1 cellular context compared by ENCODE assay signal in genomic region chr10:97869091-97870042, GRCh38.
A peak's percentile ranks its signal among the peaks of the same experiment; 100 is the strongest.
TF ChIP-seq lines count a peak whose summit lies in the region.

No MANE protein-coding gene starts in this region.

TF ChIP-seq in HepG2, 621 proteins besides CTCF, POLR2A, EP300 and RAD21 (continued from another document and continues in another):
- no peak for TF ChIP-seq RERE (CRISPR knock-in tag; IDR thresholded peaks at IDR 0.05; ENCODE audit: low read depth)
- no peak for TF ChIP-seq RAD51 (IDR thresholded peaks at IDR 0.05; ENCODE audit: borderline replicate concordance)
- no peak for TF ChIP-seq ZMYM4 (CRISPR knock-in tag; IDR thresholded peaks at IDR 0.05)
- peak; percentile 85 for TF ChIP-seq ZNF687 (CRISPR knock-in tag; IDR thresholded peaks at IDR 0.05)
- TF ChIP-seq GZF1 (CRISPR knock-in tag; IDR thresholded peaks at IDR 0.05): no peak
- no peak for TF ChIP-seq ZNF879 (CRISPR knock-in tag; IDR thresholded peaks at IDR 0.05)
- no peak for TF ChIP-seq ZNF558 (CRISPR knock-in tag; IDR thresholded peaks at IDR 0.05; ENCODE audit: borderline replicate concordance)
- no peak for TF ChIP-seq IRF9 (CRISPR knock-in tag; IDR thresholded peaks at IDR 0.05; ENCODE audit: borderline replicate concordance)
- TF ChIP-seq KIAA2018 (CRISPR knock-in tag; IDR thresholded peaks at IDR 0.05; ENCODE audit: borderline replicate concordance): no peak
- peak; percentile 50; the same call in 1 of the 2 replicates for TF ChIP-seq THAP9 (CRISPR knock-in tag; IDR thresholded peaks at IDR 0.05; ENCODE audit: borderline replicate concordance)
- TF ChIP-seq ARID3A (IDR thresholded peaks at IDR 0.05; ENCODE audit: low read depth, low read length): 0 out of 2 replicates have a peak, but pooled peaks have one; percentile 42
- no peak for TF ChIP-seq KAT8 (CRISPR knock-in tag; IDR thresholded peaks at IDR 0.05)
- TF ChIP-seq ZNF562 (CRISPR knock-in tag; IDR thresholded peaks at IDR 0.05; ENCODE audit: borderline replicate concordance): no peak
- TF ChIP-seq ZKSCAN8 (CRISPR knock-in tag; IDR thresholded peaks at IDR 0.05; ENCODE audit: borderline replicate concordance): no peak
- TF ChIP-seq KAT2B (IDR thresholded peaks at IDR 0.05; ENCODE audit: borderline replicate concordance, low read depth, low read length): no peak
- TF ChIP-seq HNRNPLL (IDR thresholded peaks at IDR 0.05; ENCODE audit: low read depth, low read length, poor library complexity, severe bottlenecking): no peak
- TF ChIP-seq HNRNPK (IDR thresholded peaks at IDR 0.05; ENCODE audit: low read depth, low read length, poor library complexity, severe bottlenecking): no peak
- TF ChIP-seq ARID4A (CRISPR knock-in tag; IDR thresholded peaks at IDR 0.05; ENCODE audit: borderline replicate concordance): 0 out of 2 replicates have a peak, but pooled peaks have one; percentile 17
- no peak for TF ChIP-seq ZFAT (CRISPR knock-in tag; conservative IDR thresholded peaks at IDR 0.05)
- TF ChIP-seq ZNF720 (CRISPR knock-in tag; IDR thresholded peaks at IDR 0.05): no peak
- TF ChIP-seq ARHGAP35 (CRISPR knock-in tag; IDR thresholded peaks at IDR 0.05; ENCODE audit: borderline replicate concordance): no peak
